Comparison of ENCODE assay signal across 22 cellular contexts in genomic region chr9:70125621-70126020, GRCh38.
"Had no signal": no experiment of that assay in that cellular context is flagged by ENCODE, and none has a peak within 500 bp of the region (broad histone marks: within the 10 kb centered on the region; RNA-seq: fewer than 3 reads in every experiment).

No MANE protein-coding gene starts in this region.

- H3K9me3 ChIP-seq: adrenal gland, body of pancreas, pancreas, prostate gland, spleen, testis had no signal

- H3K27me3 ChIP-seq: adrenal gland, body of pancreas, pancreas, spleen, testis had no signal

- H3K4me3 ChIP-seq: adrenal gland, body of pancreas, pancreas, prostate gland, spleen, testis had no signal

- FAIRE-seq: pancreas had no signal

- DNase-seq: activated CD4-positive, alpha-beta memory T cell treated with anti-CD3 and anti-CD28 coated beads for 36 hours; activated CD4-positive, alpha-beta T cell treated with anti-CD3 and anti-CD28 coated beads, Interleukin-2, amount 10 ng/mL, durations not matched to agents 24 days and 14 days; activated CD4-positive, CD25-positive, alpha-beta regulatory T cell treated with anti-CD3 and anti-CD28 coated beads, Interleukin-2, amount 50 U/mL, for 72 hours; activated CD8-positive, alpha-beta memory T cell treated with anti-CD3 and anti-CD28 coated beads, Interleukin-2, amount 50 U/mL, for 4 hours; activated effector memory CD4-positive, alpha-beta T cell treated with anti-CD3 and anti-CD28 coated beads, Interleukin-2, amount 50 U/mL, for 16 hours; activated naive CD4-positive, alpha-beta T cell treated with anti-CD3 and anti-CD28 coated beads for 36 hours; activated naive CD8-positive, alpha-beta T cell treated with anti-CD3 and anti-CD28 coated beads for 36 hours; activated T-cell treated with anti-CD3 and anti-CD28 coated beads, Interleukin-2, amount 50 U/mL, for 1 hour; adrenal gland; aorta; body of pancreas; dermis blood vessel endothelial cell; effector CD4-positive, alpha-beta T cell; naive thymus-derived CD4-positive, alpha-beta T cell; pancreas; retina; spleen; stimulated activated naive CD4-positive, alpha-beta T cell; T-helper 2 cell; testis; trophoblast cell had no signal

- H3K36me3 ChIP-seq: adrenal gland, pancreas, prostate gland, spleen had no signal

- H3K4me1 ChIP-seq: prostate gland, spleen had no signal

- ATAC-seq: body of pancreas; naive thymus-derived CD4-positive, alpha-beta T cell; pancreas had no signal

- H3K27ac ChIP-seq: pancreas, prostate gland, spleen had no signal
